2 cellular contexts compared by ENCODE assay signal in genomic region chr16:13560151-13560550, GRCh38.
TF ChIP-seq lines count a peak whose summit lies in the region.

No MANE protein-coding gene starts in this region.

TF ChIP-seq in A549, 52 proteins besides CTCF, POLR2A, EP300 and RAD21 (continued from another document):
- peak; percentile 54; the same call in 1 of the 2 replicates for TF ChIP-seq USF2 (IDR thresholded peaks at IDR 0.05)
- TF ChIP-seq ZNF302 (CRISPR knock-in tag; IDR thresholded peaks at IDR 0.05), result no peak
- no peak for TF ChIP-seq BHLHE40 (IDR thresholded peaks at IDR 0.05; ENCODE audit: low read depth, low read length)

TF ChIP-seq in K562, 482 proteins besides CTCF, POLR2A, EP300 and RAD21 (continued from another document):
- TF ChIP-seq ZBTB49 (CRISPR knock-in tag; IDR thresholded peaks at IDR 0.05; ENCODE audit: borderline replicate concordance) (no peak), SLC30A9 (CRISPR knock-in tag; IDR thresholded peaks at IDR 0.05) (no peak), ERF (CRISPR knock-in tag; IDR thresholded peaks at IDR 0.05) (no peak), TBP (optimal IDR thresholded peaks at IDR 0.05; ENCODE audit: low read depth, low read length) (no peak), RAD51 (IDR thresholded peaks at IDR 0.05; ENCODE audit: borderline replicate concordance, low read depth) (peak; percentile 81), NKRF (IDR thresholded peaks at IDR 0.05; ENCODE audit: borderline replicate concordance) (no peak), TFAM (CRISPR knock-in tag; conservative IDR thresholded peaks at IDR 0.05) (no peak), NELFE (IDR thresholded peaks at IDR 0.05; ENCODE audit: insufficient read depth, insufficient read length) (no peak), SMAD4 (CRISPR knock-in tag; conservative IDR thresholded peaks at IDR 0.05) (no peak), MIER1 (IDR thresholded peaks at IDR 0.05; ENCODE audit: low read depth) (no peak), KDM5B (IDR thresholded peaks at IDR 0.05; ENCODE audit: insufficient replicate concordance, low read depth, low read length) (no peak), PPARD (CRISPR knock-in tag; IDR thresholded peaks at IDR 0.05) (no peak), NFYB (IDR thresholded peaks at IDR 0.05; ENCODE audit: extremely low read depth, insufficient read length) (peak; percentile 84), DIDO1 (tag; IDR thresholded peaks at IDR 0.05; ENCODE audit: low read depth) (no peak), SMARCC2 (IDR thresholded peaks at IDR 0.05; ENCODE audit: low read depth) (no peak), ZNF395 (CRISPR knock-in tag; IDR thresholded peaks at IDR 0.05) (no peak), HNRNPL (IDR thresholded peaks at IDR 0.05; ENCODE audit: low read depth, low read length) (no peak), ZBTB9 (CRISPR knock-in tag; IDR thresholded peaks at IDR 0.05) (no peak), RBM17 (IDR thresholded peaks at IDR 0.05; ENCODE audit: borderline replicate concordance, low read depth, low read length) (no peak), BRCA1 (IDR thresholded peaks at IDR 0.05) (no peak), BRCA1 (CRISPR knock-in tag; IDR thresholded peaks at IDR 0.05) (no peak), CC2D1A (IDR thresholded peaks at IDR 0.05) (no peak), FOXM1 (IDR thresholded peaks at IDR 0.05; ENCODE audit: low read depth) (no peak), FOXM1 (CRISPR knock-in tag; IDR thresholded peaks at IDR 0.05; ENCODE audit: low read depth) (no peak), TCF7 (IDR thresholded peaks at IDR 0.05; ENCODE audit: borderline replicate concordance) (no peak), ELK1 (CRISPR knock-in tag; IDR thresholded peaks at IDR 0.05) (no peak), USF2 (CRISPR knock-in tag; IDR thresholded peaks at IDR 0.05) (peak; percentile 82), MTF1 (CRISPR knock-in tag; IDR thresholded peaks at IDR 0.05; ENCODE audit: borderline replicate concordance) (no peak)
